In genomic region chr22:20567371-20567847, GRCh38 we compare ENCODE assay signal across 10 cellular contexts. TPM values are rescaled to one million over a fixed set of nuclear protein-coding genes. Genes with fewer than 3 reads are reported as not detected.
DNase-seq lines count a peak whose midpoint lies in the region; ATAC-seq and TF ChIP-seq lines count a peak whose summit lies in the region.
"Had no signal": no experiment of that assay in that cellular context is flagged by ENCODE, and none has a peak within 500 bp of the region (broad histone marks: within the 10 kb centered on the region; RNA-seq: fewer than 3 reads in every experiment).

No MANE protein-coding gene starts in this region.

- no peaks in the 10 kb centered on the region for H3K27me3 Mint-ChIP-seq in activated CD4-positive, alpha-beta T cell treated with anti-CD3 and anti-CD28 coated beads for 36 hours
- H3K27me3 Mint-ChIP-seq in activated naive CD8-positive, alpha-beta T cell treated with anti-CD3 and anti-CD28 coated beads, Interleukin-2, amount 10 ng/mL, durations not matched to agents 7 days and 5 days: no peaks in the 10 kb centered on the region
- H3K27me3 Mint-ChIP-seq: activated B cell treated with CpG ODN at 0.5 μM for 24 hours had no signal

- TF ChIP-seq CTCF in left ventricle myocardium inferior (IDR thresholded peaks at IDR 0.05; ENCODE audit: borderline replicate concordance) (no peak), suprapubic skin (IDR thresholded peaks at IDR 0.05) (no peak)

- no peak overlapping the region for H3K4me3 ChIP-seq in left ventricle myocardium inferior
- peak overlapping the region; percentile 5 for H3K4me3 ChIP-seq in suprapubic skin
- H3K4me3 ChIP-seq in SJCRH30: no peak overlapping the region

- H3K36me3 ChIP-seq in left ventricle myocardium inferior: peaks cover 75% of the 10 kb centered on the region
- H3K36me3 ChIP-seq in suprapubic skin: peaks cover 68% of the 10 kb centered on the region
- peaks cover 49% of the 10 kb centered on the region for H3K36me3 ChIP-seq in SJCRH30

- H3K4me1 ChIP-seq in left ventricle myocardium inferior (peaks cover 49% of the 10 kb centered on the region), suprapubic skin (peaks cover 52% of the 10 kb centered on the region), SJCRH30 (peaks cover 3% of the 10 kb centered on the region; the same call in 1 of the 2 replicates)

- peaks cover 82% of the 10 kb centered on the region for H3K36me3 Mint-ChIP-seq in activated CD4-positive, alpha-beta T cell treated with anti-CD3 and anti-CD28 coated beads for 36 hours (ENCODE audit: low read depth)
- H3K36me3 Mint-ChIP-seq in activated naive CD8-positive, alpha-beta T cell treated with anti-CD3 and anti-CD28 coated beads, Interleukin-2, amount 10 ng/mL, durations not matched to agents 7 days and 5 days: peaks cover 46% of the 10 kb centered on the region

- H3K27me3 ChIP-seq in left ventricle myocardium inferior (ENCODE audit: low read depth) (no peaks in the 10 kb centered on the region), suprapubic skin (no peaks in the 10 kb centered on the region), SJCRH30 (no peaks in the 10 kb centered on the region)

- H3K9me3 ChIP-seq in left ventricle myocardium inferior (replicated peaks) (no peaks in the 10 kb centered on the region), suprapubic skin (no peaks in the 10 kb centered on the region), SJCRH30 (replicated peaks) (no peaks in the 10 kb centered on the region)

- H3K27ac ChIP-seq in left ventricle myocardium inferior (replicated peaks): peak overlapping the region; percentile 33
- H3K27ac ChIP-seq in suprapubic skin: peak overlapping the region; percentile 82
- H3K27ac ChIP-seq in SJCRH30: no peak overlapping the region

- peak; percentile 35 for DNase-seq in activated CD4-positive, alpha-beta T cell treated with anti-CD3 and anti-CD28 coated beads for 36 hours
- DNase-seq in activated CD4-positive, alpha-beta T cell treated with anti-CD3 and anti-CD28 coated beads for 4 hours: no peak
- no peak for DNase-seq in activated naive CD8-positive, alpha-beta T cell treated with anti-CD3 and anti-CD28 coated beads, Interleukin-2, amount 10 ng/mL, durations not matched to agents 7 days and 5 days
- DNase-seq in left ventricle myocardium inferior (peak; percentile 6), suprapubic skin (ENCODE audit: low spot score in 2 of 2) (peak in 1 of 2 donors; percentile 52), SJCRH30 (no peak)
- DNase-seq: activated B cell treated with CpG ODN at 0.5 μM for 24 hours had no signal

- WGBS in suprapubic skin: 44% methylated on average over 6 of the region's 6 CpGs

- ATAC-seq in activated CD4-positive, alpha-beta T cell treated with anti-CD3 and anti-CD28 coated beads for 36 hours: peak; percentile 14
- no peak for ATAC-seq in activated naive CD8-positive, alpha-beta T cell treated with anti-CD3 and anti-CD28 coated beads, Interleukin-2, amount 10 ng/mL, durations not matched to agents 7 days and 5 days (ENCODE audit: low read depth)
- ATAC-seq in GM21723 (IDR thresholded peaks at IDR 0.05; ENCODE audit: unreplicated experiment) (no peak), GM18498 (IDR thresholded peaks at IDR 0.05; ENCODE audit: unreplicated experiment) (no peak)

- H3K9me3 Mint-ChIP-seq in activated CD4-positive, alpha-beta T cell treated with anti-CD3 and anti-CD28 coated beads for 36 hours (ENCODE audit: low read depth): no peaks in the 10 kb centered on the region
- no peaks in the 10 kb centered on the region for H3K9me3 Mint-ChIP-seq in activated naive CD8-positive, alpha-beta T cell treated with anti-CD3 and anti-CD28 coated beads, Interleukin-2, amount 10 ng/mL, durations not matched to agents 7 days and 5 days
- H3K9me3 Mint-ChIP-seq: activated B cell treated with CpG ODN at 0.5 μM for 24 hours, neural crest cell had no signal

- POLR2A ChIA-PET in activated CD4-positive, alpha-beta T cell treated with anti-CD3 and anti-CD28 coated beads for 36 hours (lab: Charles Lee): interaction anchor here (0.7 to 1.0 kb wide), 2 partner anchors 12 to 16 kb away, joined by 3 read pairs; no protein-coding TSS in a partner anchor
- POLR2A ChIA-PET in activated naive CD8-positive, alpha-beta T cell treated with anti-CD3 and anti-CD28 coated beads, Interleukin-2, amount 10 ng/mL, durations not matched to agents 7 days and 5 days (lab: Charles Lee): interaction anchor here (2.3 to 2.4 kb wide), 3 partner anchors 10 to 16 kb away, joined by 11 to 20 read pairs (median 12); no protein-coding TSS in a partner anchor

- H3K4me1 Mint-ChIP-seq in activated CD4-positive, alpha-beta T cell treated with anti-CD3 and anti-CD28 coated beads for 36 hours: peaks cover 92% of the 10 kb centered on the region
- H3K4me1 Mint-ChIP-seq in activated naive CD8-positive, alpha-beta T cell treated with anti-CD3 and anti-CD28 coated beads, Interleukin-2, amount 10 ng/mL, durations not matched to agents 7 days and 5 days: peaks cover 73% of the 10 kb centered on the region

- no peak overlapping the region for H3K4me3 Mint-ChIP-seq in activated CD4-positive, alpha-beta T cell treated with anti-CD3 and anti-CD28 coated beads for 36 hours
- peak overlapping the region; percentile 2 for H3K4me3 Mint-ChIP-seq in activated naive CD8-positive, alpha-beta T cell treated with anti-CD3 and anti-CD28 coated beads, Interleukin-2, amount 10 ng/mL, durations not matched to agents 7 days and 5 days
- H3K4me3 Mint-ChIP-seq: activated B cell treated with CpG ODN at 0.5 μM for 24 hours, neural crest cell had no signal

- no peak overlapping the region for H3K27ac Mint-ChIP-seq in activated CD4-positive, alpha-beta T cell treated with anti-CD3 and anti-CD28 coated beads for 36 hours
- peak overlapping the region; percentile 61 for H3K27ac Mint-ChIP-seq in activated naive CD8-positive, alpha-beta T cell treated with anti-CD3 and anti-CD28 coated beads, Interleukin-2, amount 10 ng/mL, durations not matched to agents 7 days and 5 days
- H3K27ac Mint-ChIP-seq: activated B cell treated with CpG ODN at 0.5 μM for 24 hours had no signal

- intact Hi-C loops in activated CD4-positive, alpha-beta T cell treated with anti-CD3 and anti-CD28 coated beads for 36 hours (cut with DNase I, micrococcal nuclease): loop anchor here (5.0 to 10.0 kb wide), 4 partner anchors 40 to 143 kb away; partner anchors contain the start of gene MED15 (in 1 of the 2)
- intact Hi-C loops in left ventricle myocardium inferior (cut with micrococcal nuclease): no loop called here

- CTCF ChIA-PET in activated CD4-positive, alpha-beta T cell treated with anti-CD3 and anti-CD28 coated beads for 36 hours (lab: Charles Lee): interaction anchor here (1.7 to 13.1 kb wide), 3 partner anchors 15 to 174 kb away, joined by 5 to 185 read pairs (median 9); no protein-coding TSS in a partner anchor

- TF ChIP-seq EP300 in suprapubic skin (IDR thresholded peaks at IDR 0.05): no peak

- no peak for TF ChIP-seq POLR2A in suprapubic skin (IDR thresholded peaks at IDR 0.05)

RNA-seq across cellular contexts. Expression of gene MED15, which starts 60.0 kb away (rescaled TPM):
- total RNA-seq in activated CD4-positive, alpha-beta T cell treated with anti-CD3 and anti-CD28 coated beads for 36 hours: 100 to 1,000 TPM in 1 of 2 experiments, 10 to 100 TPM in 1; 84.4 to 107 TPM
- total RNA-seq in activated naive CD8-positive, alpha-beta T cell treated with anti-CD3 and anti-CD28 coated beads, Interleukin-2, amount 10 ng/mL, durations not matched to agents 7 days and 5 days: 100 to 1,000 TPM; 227 to 233 TPM
- total RNA-seq in left ventricle myocardium inferior (40.3 TPM), suprapubic skin (100 to 1,000 TPM in 1 of 4 donors, 10 to 100 TPM in 3; 59.8 to 163 (median 70.8) TPM)
- 14.7 and 15.2 TPM in 2 replicates for total RNA-seq in SJCRH30 (2014; rRNA removed; shearing (Covaris generic))

Comparison
In these comparisons a context has a peak if more than half of its experiments do, and no peak if none do; other contexts are left out.
1. DNase-seq: peak in activated CD4-positive, alpha-beta T cell treated with anti-CD3 and anti-CD28 coated beads for 36 hours (single experiment) and left ventricle myocardium inferior (single experiment); none in activated CD4-positive, alpha-beta T cell treated with anti-CD3 and anti-CD28 coated beads for 4 hours (0 of 2), activated naive CD8-positive, alpha-beta T cell treated with anti-CD3 and anti-CD28 coated beads, Interleukin-2, amount 10 ng/mL, durations not matched to agents 7 days and 5 days (single experiment) and SJCRH30 (0 of 2).